21 cellular contexts compared by ENCODE assay signal in the genomic region with DNA sequence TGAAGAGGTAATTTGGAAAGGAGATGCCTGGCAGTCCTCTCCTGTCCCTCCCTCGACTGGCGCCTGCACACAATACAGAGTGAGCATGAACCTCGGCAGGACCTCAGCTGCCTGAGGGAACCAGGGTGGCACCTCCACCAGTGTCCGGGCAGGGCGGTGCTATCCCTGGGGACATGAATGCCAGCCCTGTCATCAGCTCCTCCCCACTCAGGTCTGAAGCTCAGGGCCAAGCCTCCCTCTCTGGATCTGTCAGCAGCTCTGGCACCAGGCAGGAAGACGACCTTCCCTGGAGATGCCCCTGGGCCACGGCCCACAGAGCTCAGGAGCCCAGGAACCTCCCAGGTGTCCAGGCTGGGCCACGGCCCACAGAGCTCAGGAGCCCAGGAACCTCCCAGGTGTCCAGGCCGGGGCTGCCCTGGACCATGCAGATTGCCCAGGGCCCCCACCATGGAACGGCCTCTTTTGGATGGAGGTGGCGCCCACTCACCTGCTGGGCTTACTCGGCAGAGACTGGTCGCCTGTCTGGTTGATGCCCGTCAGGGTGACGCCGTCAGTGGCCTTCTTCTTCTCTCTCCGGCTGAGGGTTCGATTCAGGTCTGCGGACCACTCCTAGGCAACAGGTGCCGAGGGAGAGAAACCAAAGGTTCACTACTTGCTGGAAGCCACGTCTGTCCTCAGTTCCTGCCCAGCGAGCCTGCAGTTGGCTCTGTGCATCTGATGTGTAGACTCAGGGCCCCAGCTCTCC. TPM values are rescaled to one million over a fixed set of nuclear protein-coding genes. Genes with fewer than 3 reads are reported as not detected.
A peak's percentile ranks its signal among the peaks of the same experiment; 100 is the strongest.
DNase-seq lines count a peak whose midpoint lies in the region; ATAC-seq and TF ChIP-seq lines count a peak whose summit lies in the region.
"Had no signal": no experiment of that assay in that cellular context is flagged by ENCODE, and none has a peak within 500 bp of the region (broad histone marks: within the 10 kb centered on the region; RNA-seq: fewer than 3 reads in every experiment).

No MANE protein-coding gene starts in this region.

- no peak overlapping the region for H4K8ac ChIP-seq in neuronal stem cell (ENCODE audit: low read depth, low read length)

- intact Hi-C loops in Right ventricle myocardium inferior (cut with DNase I) (no loop called here), cardiac septum (cut with DNase I) (no loop called here), heart left ventricle (cut with DNase I) (loop anchor here in 2 of 10 donors (10.0 kb wide), 3 partner anchors 86 to 206 kb away; a partner anchor contains a TSS), upper lobe of right lung (cut with DNase I) (no loop called here), breast epithelium (cut with DNase I; ENCODE audit: low total_unique reads) (loop anchor here (10.0 kb wide), 1 partner anchor 146 kb away; no protein-coding TSS in a partner anchor), Calu3 (cut with micrococcal nuclease; ENCODE audit: unreplicated experiment) (no loop called here)

- no peak overlapping the region for H3K27ac Mint-ChIP-seq in Calu3 (ENCODE audit: unreplicated experiment)
- H3K27ac Mint-ChIP-seq: CD4-positive, alpha-beta memory T cell had no signal

- H3K9me3 Mint-ChIP-seq in Calu3 (ENCODE audit: low read depth, unreplicated experiment): no peaks in the 10 kb centered on the region
- H3K9me3 Mint-ChIP-seq: CD4-positive, alpha-beta memory T cell had no signal

- ATAC-seq in Right ventricle myocardium inferior (peak; percentile 78), heart left ventricle (peak in 3 of 4 donors; percentile 20 to 53 (median 37)), upper lobe of right lung (peak; percentile 7), GM19452 (IDR thresholded peaks at IDR 0.05; ENCODE audit: unreplicated experiment) (no peak)
- ATAC-seq: PC-3 had no signal

- no peak overlapping the region for H2BK15ac ChIP-seq in neuronal stem cell (ENCODE audit: low read length)

- no peak overlapping the region for H2AK5ac ChIP-seq in neuronal stem cell (ENCODE audit: low read depth, low read length)

- no peak overlapping the region for H2BK12ac ChIP-seq in neuronal stem cell (ENCODE audit: low read length)

- peak overlapping the region in 2 of 12 donors; percentile 32 to 37 for H3K27ac ChIP-seq in heart left ventricle
- no peak overlapping the region for H3K27ac ChIP-seq in neuronal stem cell (replicated peaks; ENCODE audit: low read length)
- H3K27ac ChIP-seq in upper lobe of right lung: no peak overlapping the region
- H3K27ac ChIP-seq in breast epithelium: no peak overlapping the region
- H3K27ac ChIP-seq: GM23248, HL-60 had no signal

- DNase-seq in Right ventricle myocardium inferior (ENCODE audit: missing footprints): no peak
- DNase-seq in cardiac septum (ENCODE audit: low spot score): no peak
- DNase-seq in heart left ventricle: peak in 2 of 5 donors; percentile 57
- no peak for DNase-seq in neuronal stem cell (ENCODE audit: low spot score)
- DNase-seq in upper lobe of right lung: no peak
- no peak for DNase-seq in breast epithelium (ENCODE audit: low spot score in 2 of 2)
- no peak for DNase-seq in Calu3
- DNase-seq: CD4-positive, alpha-beta memory T cell; GF-D8; GM23248; HCEC 1CT; IMR-90; Karpas-422; NCI-H1417 treated with DMSO at 0.1 percent for 48 hours; NCI-H345; NCI-H524 treated with DMSO at 0.1 percent for 48 hours; PC-3; RPMI8226 had no signal

- H3K36me3 ChIP-seq in heart left ventricle: peaks cover 0 to 100% (median 97%) of the 10 kb centered on the region in 9 donors
- H3K36me3 ChIP-seq in neuronal stem cell (replicated peaks in 1 of 2; ENCODE audit: control insufficient read depth in 2 of 2, insufficient read depth in 2 of 2, low read length in 2 of 2): peaks cover 40 to 97% of the 10 kb centered on the region in 2 donors
- H3K36me3 ChIP-seq in upper lobe of right lung: peaks cover 98% of the 10 kb centered on the region
- H3K36me3 ChIP-seq in breast epithelium: no peaks in the 10 kb centered on the region

- H2BK5ac ChIP-seq in neuronal stem cell (ENCODE audit: low read length): peak overlapping the region; percentile 56

- H4K91ac ChIP-seq in neuronal stem cell (ENCODE audit: low read depth, low read length, poor library complexity): no peak overlapping the region

- no peak for TF ChIP-seq POLR2A in heart left ventricle (IDR thresholded peaks at IDR 0.05)
- no peak for TF ChIP-seq POLR2A in breast epithelium (IDR thresholded peaks at IDR 0.05)

- no peaks in the 10 kb centered on the region for H3K9me3 ChIP-seq in heart left ventricle
- no peaks in the 10 kb centered on the region for H3K9me3 ChIP-seq in neuronal stem cell (replicated peaks in 1 of 2; ENCODE audit: control insufficient read depth in 2 of 2, insufficient read depth in 1 of 2, low read depth in 1 of 2, low read length in 2 of 2)
- H3K9me3 ChIP-seq in upper lobe of right lung: no peaks in the 10 kb centered on the region
- H3K9me3 ChIP-seq in breast epithelium: no peaks in the 10 kb centered on the region
- H3K9me3 ChIP-seq: BLaER1 had no signal

- BruUV-seq in Calu3 (replicated peaks; lab: Mats Ljungman, UMichigan): no TSS peak

- H3K79me1 ChIP-seq in neuronal stem cell (ENCODE audit: low read depth, low read length): no peaks in the 10 kb centered on the region

- H3K36me3 Mint-ChIP-seq in Calu3 (ENCODE audit: insufficient read depth, unreplicated experiment): peaks cover 87% of the 10 kb centered on the region

- H3K18ac ChIP-seq in neuronal stem cell (ENCODE audit: low read length): no peak overlapping the region

- no peak overlapping the region for H3K4me3 Mint-ChIP-seq in Calu3 (ENCODE audit: low read depth, unreplicated experiment)
- H3K4me3 Mint-ChIP-seq: CD4-positive, alpha-beta memory T cell had no signal

- H3K4ac ChIP-seq in neuronal stem cell (ENCODE audit: low read length): no peak overlapping the region

- H3K4me1 ChIP-seq in heart left ventricle (peaks cover 0 to 35% (median 2%) of the 10 kb centered on the region in 12 donors), neuronal stem cell (ENCODE audit: control insufficient read depth in 2 of 2, insufficient read depth in 1 of 2, low read depth in 1 of 2, low read length in 2 of 2) (no peaks in the 10 kb centered on the region), upper lobe of right lung (peaks cover 3% of the 10 kb centered on the region), breast epithelium (no peaks in the 10 kb centered on the region)

- no peak overlapping the region for H3K23ac ChIP-seq in neuronal stem cell (ENCODE audit: low read depth, low read length, poor library complexity)

- H2AFZ ChIP-seq in neuronal stem cell (ENCODE audit: low read length): no peak overlapping the region
- H2AFZ ChIP-seq: GM23248 had no signal

- no peaks in the 10 kb centered on the region for H3K27me3 ChIP-seq in heart left ventricle
- H3K27me3 ChIP-seq in neuronal stem cell (ENCODE audit: control insufficient read depth in 3 of 3, insufficient read depth in 3 of 3, low read depth in 1 of 3, low read length in 3 of 3): no peaks in the 10 kb centered on the region
- no peaks in the 10 kb centered on the region for H3K27me3 ChIP-seq in upper lobe of right lung
- H3K27me3 ChIP-seq in breast epithelium: no peaks in the 10 kb centered on the region
- H3K27me3 ChIP-seq: BLaER1 had no signal

- TF ChIP-seq CTCF in heart left ventricle (IDR thresholded peaks at IDR 0.05): no peak
- no peak for TF ChIP-seq CTCF in upper lobe of right lung (IDR thresholded peaks at IDR 0.05)
- no peak for TF ChIP-seq CTCF in breast epithelium (IDR thresholded peaks at IDR 0.05)
- no peak for TF ChIP-seq CTCF in Calu3 (IDR thresholded peaks at IDR 0.05; ENCODE audit: unreplicated experiment)

- WGBS in heart left ventricle, 4 donors: 74 to 85% (median 82%) methylated on average over 12 to 22 of the region's 22 CpGs
- WGBS in neuronal stem cell (ENCODE audit: extremely low coverage in 2 of 2, insufficient read length in 2 of 2, insufficient replicate concordance in 1 of 2), 2 donors: no CpG with 5 or more reads among the region's 22 CpGs

- CTCF ChIA-PET in Calu3 (lab: Charles Lee): no interaction called here

- H3K4me2 ChIP-seq in neuronal stem cell (ENCODE audit: insufficient read depth, low read length, poor library complexity, severe bottlenecking): no peak overlapping the region
- H3K4me2 ChIP-seq: BLaER1 had no signal

- H3K27me3 Mint-ChIP-seq in Calu3 (ENCODE audit: unreplicated experiment): no peaks in the 10 kb centered on the region
- H3K27me3 Mint-ChIP-seq: CD4-positive, alpha-beta memory T cell had no signal

- H2BK120ac ChIP-seq in neuronal stem cell (ENCODE audit: low read depth, low read length): no peak overlapping the region

- no peak overlapping the region for H3K14ac ChIP-seq in neuronal stem cell (ENCODE audit: low read length)

- H3K4me3 ChIP-seq in heart left ventricle: no peak overlapping the region
- H3K4me3 ChIP-seq in neuronal stem cell (ENCODE audit: low read length in 2 of 2): no peak overlapping the region
- no peak overlapping the region for H3K4me3 ChIP-seq in upper lobe of right lung
- H3K4me3 ChIP-seq in breast epithelium: no peak overlapping the region
- H3K4me3 ChIP-seq: BLaER1, GM23248 had no signal

- H3K4me1 Mint-ChIP-seq in Calu3 (ENCODE audit: low read depth, unreplicated experiment): no peaks in the 10 kb centered on the region
- H3K4me1 Mint-ChIP-seq: CD4-positive, alpha-beta memory T cell had no signal

- H3K9ac ChIP-seq in neuronal stem cell (ENCODE audit: low read depth, low read length, poor library complexity): peak overlapping the region; percentile 15
- H3K9ac ChIP-seq: BLaER1, GM23248 had no signal

RNA-seq across cellular contexts. Expression of a gene that starts 21.7 kb away (rescaled TPM):
- 22.3 TPM for total RNA-seq in Right ventricle myocardium inferior
- 32.5 TPM for total RNA-seq in cardiac septum
- total RNA-seq in heart left ventricle: 10 to 100 TPM; 15.4 to 30.9 (median 25.1) TPM
- 10 to 100 TPM; 13.3 to 34.0 TPM for polyA plus RNA-seq in heart left ventricle
- polyA plus RNA-seq in neuronal stem cell (2013, experiment 1 of 2): 23.8 TPM
- 23.2 TPM for polyA plus RNA-seq in neuronal stem cell (2013, experiment 2 of 2)
- total RNA-seq in upper lobe of right lung: 53.7 TPM
- 10 to 100 TPM; 51.2 to 90.7 (median 70.8) TPM for total RNA-seq in breast epithelium
- total RNA-seq in Calu3 (2022): 29.7 and 37.8 TPM in 2 replicates
